ENCODE assay signal across 1 cellular context in the genomic region with DNA sequence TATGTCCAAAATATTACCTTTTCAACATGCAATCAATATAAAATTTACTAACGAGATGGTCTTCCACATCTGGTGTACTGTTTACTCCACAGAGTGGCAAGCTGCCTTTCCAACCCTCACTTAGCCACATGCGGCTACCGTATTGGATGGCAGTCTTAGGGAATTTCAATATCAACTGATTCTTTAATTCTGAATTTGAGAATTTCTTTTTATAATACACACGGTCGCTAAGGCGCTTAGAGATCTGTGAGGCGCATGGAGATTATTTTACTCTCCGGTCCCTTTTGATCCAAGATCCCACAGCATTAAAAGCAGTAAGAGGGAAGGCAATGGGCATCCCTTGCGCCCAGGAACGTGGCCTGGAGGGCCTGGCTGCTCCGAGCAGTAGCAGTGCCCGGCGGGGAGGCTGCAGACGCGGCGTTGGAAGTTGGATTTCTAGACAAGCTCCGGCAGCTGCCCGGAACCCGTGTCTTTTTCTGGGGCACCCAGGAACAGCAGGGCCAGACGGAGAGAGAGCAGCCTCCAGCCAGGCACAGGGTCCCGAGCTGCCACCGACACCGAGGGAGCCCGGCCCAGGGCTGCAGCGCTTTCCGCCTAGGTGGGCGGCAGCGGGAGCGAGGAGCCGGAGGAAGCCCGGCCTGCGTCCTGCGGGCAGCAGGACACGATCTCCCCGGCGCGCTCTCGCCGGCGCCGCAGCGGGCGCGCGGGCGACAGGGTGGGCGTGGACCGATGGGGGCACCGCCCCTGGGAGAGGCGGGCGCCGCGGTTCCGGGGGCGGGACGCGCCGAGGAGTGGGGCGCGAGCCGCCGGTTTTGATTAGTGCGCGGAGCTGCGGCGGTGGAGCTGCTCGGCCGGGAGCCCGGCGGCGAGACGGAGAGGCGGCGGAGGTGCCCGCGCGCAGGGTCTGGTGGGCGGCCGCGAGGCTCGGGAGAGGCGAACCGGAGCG.
TF ChIP-seq lines count a peak whose summit lies in the region.

TSS of gene UGCG (plus strand) at position 819 of the 946 bp plus-strand sequence. CDS start 402 bp downstream, outside the sequence.

TF ChIP-seq in HepG2, 621 proteins besides CTCF, POLR2A, EP300 and RAD21 (continued from another document and continues in another):
- TF ChIP-seq, protein P1, sequence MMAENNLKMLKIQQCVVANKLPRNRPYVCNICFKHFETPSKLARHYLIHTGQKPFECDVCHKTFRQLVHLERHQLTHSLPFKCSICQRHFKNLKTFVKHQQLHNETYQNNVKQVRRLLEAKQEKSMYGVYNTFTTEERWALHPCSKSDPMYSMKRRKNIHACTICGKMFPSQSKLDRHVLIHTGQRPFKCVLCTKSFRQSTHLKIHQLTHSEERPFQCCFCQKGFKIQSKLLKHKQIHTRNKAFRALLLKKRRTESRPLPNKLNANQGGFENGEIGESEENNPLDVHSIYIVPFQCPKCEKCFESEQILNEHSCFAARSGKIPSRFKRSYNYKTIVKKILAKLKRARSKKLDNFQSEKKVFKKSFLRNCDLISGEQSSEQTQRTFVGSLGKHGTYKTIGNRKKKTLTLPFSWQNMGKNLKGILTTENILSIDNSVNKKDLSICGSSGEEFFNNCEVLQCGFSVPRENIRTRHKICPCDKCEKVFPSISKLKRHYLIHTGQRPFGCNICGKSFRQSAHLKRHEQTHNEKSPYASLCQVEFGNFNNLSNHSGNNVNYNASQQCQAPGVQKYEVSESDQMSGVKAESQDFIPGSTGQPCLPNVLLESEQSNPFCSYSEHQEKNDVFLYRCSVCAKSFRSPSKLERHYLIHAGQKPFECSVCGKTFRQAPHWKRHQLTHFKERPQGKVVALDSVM (CRISPR knock-in tag; IDR thresholded peaks at IDR 0.05), result peak; percentile 59; the same call in 1 of the 2 replicates
- TF ChIP-seq EHMT2 (IDR thresholded peaks at IDR 0.05; ENCODE audit: borderline replicate concordance, low read depth, low read length), result no peak
- TF ChIP-seq GPN1 (CRISPR knock-in tag; IDR thresholded peaks at IDR 0.05; ENCODE audit: borderline replicate concordance), result no peak
- no peak; the same call in none of the 2 replicates for TF ChIP-seq KDM2A (CRISPR knock-in tag; IDR thresholded peaks at IDR 0.05; ENCODE audit: borderline replicate concordance, low read depth)
- TF ChIP-seq, protein P2, sequence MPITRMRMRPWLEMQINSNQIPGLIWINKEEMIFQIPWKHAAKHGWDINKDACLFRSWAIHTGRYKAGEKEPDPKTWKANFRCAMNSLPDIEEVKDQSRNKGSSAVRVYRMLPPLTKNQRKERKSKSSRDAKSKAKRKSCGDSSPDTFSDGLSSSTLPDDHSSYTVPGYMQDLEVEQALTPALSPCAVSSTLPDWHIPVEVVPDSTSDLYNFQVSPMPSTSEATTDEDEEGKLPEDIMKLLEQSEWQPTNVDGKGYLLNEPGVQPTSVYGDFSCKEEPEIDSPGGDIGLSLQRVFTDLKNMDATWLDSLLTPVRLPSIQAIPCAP (CRISPR knock-in tag; IDR thresholded peaks at IDR 0.05; ENCODE audit: low read depth), result no peak
- peak; percentile 34 for TF ChIP-seq ZNF883 (CRISPR knock-in tag; IDR thresholded peaks at IDR 0.05; ENCODE audit: not compliant biosample characterization)
- TF ChIP-seq, protein P3, sequence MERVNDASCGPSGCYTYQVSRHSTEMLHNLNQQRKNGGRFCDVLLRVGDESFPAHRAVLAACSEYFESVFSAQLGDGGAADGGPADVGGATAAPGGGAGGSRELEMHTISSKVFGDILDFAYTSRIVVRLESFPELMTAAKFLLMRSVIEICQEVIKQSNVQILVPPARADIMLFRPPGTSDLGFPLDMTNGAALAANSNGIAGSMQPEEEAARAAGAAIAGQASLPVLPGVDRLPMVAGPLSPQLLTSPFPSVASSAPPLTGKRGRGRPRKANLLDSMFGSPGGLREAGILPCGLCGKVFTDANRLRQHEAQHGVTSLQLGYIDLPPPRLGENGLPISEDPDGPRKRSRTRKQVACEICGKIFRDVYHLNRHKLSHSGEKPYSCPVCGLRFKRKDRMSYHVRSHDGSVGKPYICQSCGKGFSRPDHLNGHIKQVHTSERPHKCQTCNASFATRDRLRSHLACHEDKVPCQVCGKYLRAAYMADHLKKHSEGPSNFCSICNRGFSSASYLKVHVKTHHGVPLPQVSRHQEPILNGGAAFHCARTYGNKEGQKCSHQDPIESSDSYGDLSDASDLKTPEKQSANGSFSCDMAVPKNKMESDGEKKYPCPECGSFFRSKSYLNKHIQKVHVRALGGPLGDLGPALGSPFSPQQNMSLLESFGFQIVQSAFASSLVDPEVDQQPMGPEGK (CRISPR knock-in tag; IDR thresholded peaks at IDR 0.05), result 0 out of 2 replicates have a peak, but pooled peaks have one; percentile 15
- TF ChIP-seq ZNF644 (CRISPR knock-in tag; IDR thresholded peaks at IDR 0.05; ENCODE audit: low read depth), result no peak
- TF ChIP-seq HMG20A (CRISPR knock-in tag; IDR thresholded peaks at IDR 0.05; ENCODE audit: borderline replicate concordance), result no peak
- TF ChIP-seq, protein P4, sequence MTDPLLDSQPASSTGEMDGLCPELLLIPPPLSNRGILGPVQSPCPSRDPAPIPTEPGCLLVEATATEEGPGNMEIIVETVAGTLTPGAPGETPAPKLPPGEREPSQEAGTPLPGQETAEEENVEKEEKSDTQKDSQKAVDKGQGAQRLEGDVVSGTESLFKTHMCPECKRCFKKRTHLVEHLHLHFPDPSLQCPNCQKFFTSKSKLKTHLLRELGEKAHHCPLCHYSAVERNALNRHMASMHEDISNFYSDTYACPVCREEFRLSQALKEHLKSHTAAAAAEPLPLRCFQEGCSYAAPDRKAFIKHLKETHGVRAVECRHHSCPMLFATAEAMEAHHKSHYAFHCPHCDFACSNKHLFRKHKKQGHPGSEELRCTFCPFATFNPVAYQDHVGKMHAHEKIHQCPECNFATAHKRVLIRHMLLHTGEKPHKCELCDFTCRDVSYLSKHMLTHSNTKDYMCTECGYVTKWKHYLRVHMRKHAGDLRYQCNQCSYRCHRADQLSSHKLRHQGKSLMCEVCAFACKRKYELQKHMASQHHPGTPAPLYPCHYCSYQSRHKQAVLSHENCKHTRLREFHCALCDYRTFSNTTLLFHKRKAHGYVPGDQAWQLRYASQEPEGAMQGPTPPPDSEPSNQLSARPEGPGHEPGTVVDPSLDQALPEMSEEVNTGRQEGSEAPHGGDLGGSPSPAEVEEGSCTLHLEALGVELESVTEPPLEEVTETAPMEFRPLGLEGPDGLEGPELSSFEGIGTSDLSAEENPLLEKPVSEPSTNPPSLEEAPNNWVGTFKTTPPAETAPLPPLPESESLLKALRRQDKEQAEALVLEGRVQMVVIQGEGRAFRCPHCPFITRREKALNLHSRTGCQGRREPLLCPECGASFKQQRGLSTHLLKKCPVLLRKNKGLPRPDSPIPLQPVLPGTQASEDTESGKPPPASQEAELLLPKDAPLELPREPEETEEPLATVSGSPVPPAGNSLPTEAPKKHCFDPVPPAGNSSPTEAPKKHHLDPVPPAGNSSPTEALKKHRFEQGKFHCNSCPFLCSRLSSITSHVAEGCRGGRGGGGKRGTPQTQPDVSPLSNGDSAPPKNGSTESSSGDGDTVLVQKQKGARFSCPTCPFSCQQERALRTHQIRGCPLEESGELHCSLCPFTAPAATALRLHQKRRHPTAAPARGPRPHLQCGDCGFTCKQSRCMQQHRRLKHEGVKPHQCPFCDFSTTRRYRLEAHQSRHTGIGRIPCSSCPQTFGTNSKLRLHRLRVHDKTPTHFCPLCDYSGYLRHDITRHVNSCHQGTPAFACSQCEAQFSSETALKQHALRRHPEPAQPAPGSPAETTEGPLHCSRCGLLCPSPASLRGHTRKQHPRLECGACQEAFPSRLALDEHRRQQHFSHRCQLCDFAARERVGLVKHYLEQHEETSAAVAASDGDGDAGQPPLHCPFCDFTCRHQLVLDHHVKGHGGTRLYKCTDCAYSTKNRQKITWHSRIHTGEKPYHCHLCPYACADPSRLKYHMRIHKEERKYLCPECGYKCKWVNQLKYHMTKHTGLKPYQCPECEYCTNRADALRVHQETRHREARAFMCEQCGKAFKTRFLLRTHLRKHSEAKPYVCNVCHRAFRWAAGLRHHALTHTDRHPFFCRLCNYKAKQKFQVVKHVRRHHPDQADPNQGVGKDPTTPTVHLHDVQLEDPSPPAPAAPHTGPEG (CRISPR knock-in tag; IDR thresholded peaks at IDR 0.05), result peak; percentile 74; the same call in 1 of the 2 replicates
- TF ChIP-seq ZNF362 (CRISPR knock-in tag; IDR thresholded peaks at IDR 0.05; ENCODE audit: borderline replicate concordance), result no peak
- no peak; the same call in 1 of the 2 replicates for TF ChIP-seq ZNF703 (CRISPR knock-in tag; IDR thresholded peaks at IDR 0.05; ENCODE audit: borderline replicate concordance)
- no peak for TF ChIP-seq PAWR (CRISPR knock-in tag; IDR thresholded peaks at IDR 0.05; ENCODE audit: borderline replicate concordance)
- no peak for TF ChIP-seq ZNF432 (CRISPR knock-in tag; IDR thresholded peaks at IDR 0.05; ENCODE audit: borderline replicate concordance)
- TF ChIP-seq, protein P5, sequence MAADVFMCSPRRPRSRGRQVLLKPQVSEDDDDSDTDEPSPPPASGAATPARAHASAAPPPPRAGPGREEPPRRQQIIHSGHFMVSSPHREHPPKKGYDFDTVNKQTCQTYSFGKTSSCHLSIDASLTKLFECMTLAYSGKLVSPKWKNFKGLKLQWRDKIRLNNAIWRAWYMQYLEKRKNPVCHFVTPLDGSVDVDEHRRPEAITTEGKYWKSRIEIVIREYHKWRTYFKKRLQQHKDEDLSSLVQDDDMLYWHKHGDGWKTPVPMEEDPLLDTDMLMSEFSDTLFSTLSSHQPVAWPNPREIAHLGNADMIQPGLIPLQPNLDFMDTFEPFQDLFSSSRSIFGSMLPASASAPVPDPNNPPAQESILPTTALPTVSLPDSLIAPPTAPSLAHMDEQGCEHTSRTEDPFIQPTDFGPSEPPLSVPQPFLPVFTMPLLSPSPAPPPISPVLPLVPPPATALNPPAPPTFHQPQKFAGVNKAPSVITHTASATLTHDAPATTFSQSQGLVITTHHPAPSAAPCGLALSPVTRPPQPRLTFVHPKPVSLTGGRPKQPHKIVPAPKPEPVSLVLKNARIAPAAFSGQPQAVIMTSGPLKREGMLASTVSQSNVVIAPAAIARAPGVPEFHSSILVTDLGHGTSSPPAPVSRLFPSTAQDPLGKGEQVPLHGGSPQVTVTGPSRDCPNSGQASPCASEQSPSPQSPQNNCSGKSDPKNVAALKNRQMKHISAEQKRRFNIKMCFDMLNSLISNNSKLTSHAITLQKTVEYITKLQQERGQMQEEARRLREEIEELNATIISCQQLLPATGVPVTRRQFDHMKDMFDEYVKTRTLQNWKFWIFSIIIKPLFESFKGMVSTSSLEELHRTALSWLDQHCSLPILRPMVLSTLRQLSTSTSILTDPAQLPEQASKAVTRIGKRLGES (CRISPR knock-in tag; IDR thresholded peaks at IDR 0.05; ENCODE audit: borderline replicate concordance), result peak; percentile 46; the same call in 1 of the 2 replicates
- no peak for TF ChIP-seq ESRRA (CRISPR knock-in tag; IDR thresholded peaks at IDR 0.05; ENCODE audit: low read depth)
- no peak for TF ChIP-seq ZNF17 (CRISPR knock-in tag; IDR thresholded peaks at IDR 0.05)
- no peak for TF ChIP-seq ZNF709 (CRISPR knock-in tag; IDR thresholded peaks at IDR 0.05)
- TF ChIP-seq, protein P6, sequence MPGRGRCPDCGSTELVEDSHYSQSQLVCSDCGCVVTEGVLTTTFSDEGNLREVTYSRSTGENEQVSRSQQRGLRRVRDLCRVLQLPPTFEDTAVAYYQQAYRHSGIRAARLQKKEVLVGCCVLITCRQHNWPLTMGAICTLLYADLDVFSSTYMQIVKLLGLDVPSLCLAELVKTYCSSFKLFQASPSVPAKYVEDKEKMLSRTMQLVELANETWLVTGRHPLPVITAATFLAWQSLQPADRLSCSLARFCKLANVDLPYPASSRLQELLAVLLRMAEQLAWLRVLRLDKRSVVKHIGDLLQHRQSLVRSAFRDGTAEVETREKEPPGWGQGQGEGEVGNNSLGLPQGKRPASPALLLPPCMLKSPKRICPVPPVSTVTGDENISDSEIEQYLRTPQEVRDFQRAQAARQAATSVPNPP (CRISPR knock-in tag; IDR thresholded peaks at IDR 0.05), result no peak
- TF ChIP-seq AGO1 (IDR thresholded peaks at IDR 0.05; ENCODE audit: low read depth, low read length, poor library complexity, severe bottlenecking), result no peak
- peak; percentile 55; the same call in 1 of the 2 replicates for TF ChIP-seq PHF21A (CRISPR knock-in tag; IDR thresholded peaks at IDR 0.05)
- TF ChIP-seq HNF4G (IDR thresholded peaks at IDR 0.05; ENCODE audit: borderline replicate concordance, low read depth, low read length), result no peak
- peak; percentile 22; the same call in 1 of the 2 replicates for TF ChIP-seq HNF4G (CRISPR knock-in tag; IDR thresholded peaks at IDR 0.05; ENCODE audit: borderline replicate concordance, low read depth)
- no peak for TF ChIP-seq ZFP62 (CRISPR knock-in tag; IDR thresholded peaks at IDR 0.05)
- TF ChIP-seq KDM5A (IDR thresholded peaks at IDR 0.05; ENCODE audit: borderline replicate concordance, low read length), result 0 out of 2 replicates have a peak, but pooled peaks have one; percentile 14
- TF ChIP-seq ZSCAN30 (CRISPR knock-in tag; IDR thresholded peaks at IDR 0.05), result no peak
- no peak for TF ChIP-seq RORA (CRISPR knock-in tag; IDR thresholded peaks at IDR 0.05)
- TF ChIP-seq, protein P7, sequence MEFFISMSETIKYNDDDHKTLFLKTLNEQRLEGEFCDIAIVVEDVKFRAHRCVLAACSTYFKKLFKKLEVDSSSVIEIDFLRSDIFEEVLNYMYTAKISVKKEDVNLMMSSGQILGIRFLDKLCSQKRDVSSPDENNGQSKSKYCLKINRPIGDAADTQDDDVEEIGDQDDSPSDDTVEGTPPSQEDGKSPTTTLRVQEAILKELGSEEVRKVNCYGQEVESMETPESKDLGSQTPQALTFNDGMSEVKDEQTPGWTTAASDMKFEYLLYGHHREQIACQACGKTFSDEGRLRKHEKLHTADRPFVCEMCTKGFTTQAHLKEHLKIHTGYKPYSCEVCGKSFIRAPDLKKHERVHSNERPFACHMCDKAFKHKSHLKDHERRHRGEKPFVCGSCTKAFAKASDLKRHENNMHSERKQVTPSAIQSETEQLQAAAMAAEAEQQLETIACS (CRISPR knock-in tag; IDR thresholded peaks at IDR 0.05), result peak; percentile 95
- TF ChIP-seq CAMTA2 (CRISPR knock-in tag; IDR thresholded peaks at IDR 0.05; ENCODE audit: borderline replicate concordance), result no peak
- TF ChIP-seq ZNF12 (CRISPR knock-in tag; IDR thresholded peaks at IDR 0.05), result no peak
- peak; percentile 58; the same call in 1 of the 2 replicates for TF ChIP-seq ZNF768 (CRISPR knock-in tag; IDR thresholded peaks at IDR 0.05)
- TF ChIP-seq SRSF4 (IDR thresholded peaks at IDR 0.05; ENCODE audit: low read depth, low read length, poor library complexity, severe bottlenecking), result no peak
- TF ChIP-seq ZNF570 (CRISPR knock-in tag; IDR thresholded peaks at IDR 0.05; ENCODE audit: borderline replicate concordance), result no peak
- TF ChIP-seq, protein P8, sequence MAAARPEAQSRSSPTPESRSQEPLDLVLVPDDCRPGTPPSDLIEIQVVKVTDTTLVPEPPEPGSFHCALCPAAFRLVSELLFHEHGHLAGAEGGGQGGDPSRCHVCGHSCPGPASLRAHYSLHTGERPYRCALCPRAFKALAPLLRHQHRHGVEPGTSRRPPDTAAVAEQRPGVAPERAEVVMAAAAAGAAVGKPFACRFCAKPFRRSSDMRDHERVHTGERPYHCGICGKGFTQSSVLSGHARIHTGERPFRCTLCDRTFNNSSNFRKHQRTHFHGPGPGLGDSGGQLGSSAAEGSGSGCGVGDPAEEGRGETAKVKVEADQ (CRISPR knock-in tag; IDR thresholded peaks at IDR 0.05; ENCODE audit: borderline replicate concordance), result no peak
